In the genomic region with DNA sequence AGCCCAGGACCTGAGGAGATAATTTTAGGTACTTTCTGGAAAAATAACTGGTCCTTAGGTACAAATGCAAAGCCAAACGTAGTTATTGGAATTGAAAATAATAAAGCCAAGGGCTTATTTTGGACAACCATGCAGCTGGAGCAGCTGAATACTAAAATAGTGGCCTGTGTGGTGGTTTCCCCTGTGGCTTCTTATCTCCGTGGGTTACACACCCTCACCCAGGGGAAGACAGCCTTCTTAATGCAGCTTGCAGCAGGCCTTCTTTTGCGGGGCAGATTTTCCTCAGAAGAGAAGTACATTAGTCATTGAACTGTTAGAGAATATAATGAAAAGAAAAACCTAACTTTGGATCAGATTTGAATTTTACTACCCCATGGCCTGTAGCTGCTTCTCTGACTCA, we compare ENCODE assay signal across 16 cellular contexts.
DNase-seq lines count a peak whose midpoint lies in the region; ATAC-seq, FAIRE-seq and TF ChIP-seq lines count a peak whose summit lies in the region.
"Had no signal": no experiment of that assay in that cellular context is flagged by ENCODE, and none has a peak within 500 bp of the region (broad histone marks: within the 10 kb centered on the region; RNA-seq: fewer than 3 reads in every experiment).

No MANE protein-coding gene starts in this region.

- no peak overlapping the region for H3K4me3 Mint-ChIP-seq in activated naive CD4-positive, alpha-beta T cell treated with anti-CD3 and anti-CD28 coated beads, Interleukin-2, amount 10 ng/mL, durations not matched to agents 7 days and 5 days
- H3K4me3 Mint-ChIP-seq: CD8-positive, alpha-beta T cell; nephron progenitor cell had no signal

- peaks cover 3% of the 10 kb centered on the region for H3K27me3 Mint-ChIP-seq in activated naive CD4-positive, alpha-beta T cell treated with anti-CD3 and anti-CD28 coated beads, Interleukin-2, amount 10 ng/mL, durations not matched to agents 7 days and 5 days

- no peaks in the 10 kb centered on the region for H3K9me3 Mint-ChIP-seq in activated naive CD4-positive, alpha-beta T cell treated with anti-CD3 and anti-CD28 coated beads, Interleukin-2, amount 10 ng/mL, durations not matched to agents 7 days and 5 days
- H3K9me3 Mint-ChIP-seq: CD8-positive, alpha-beta T cell; nephron progenitor cell had no signal

- H3K27ac Mint-ChIP-seq in activated naive CD4-positive, alpha-beta T cell treated with anti-CD3 and anti-CD28 coated beads, Interleukin-2, amount 10 ng/mL, durations not matched to agents 7 days and 5 days, result no peak overlapping the region
- H3K27ac Mint-ChIP-seq: CD8-positive, alpha-beta T cell had no signal

- FAIRE-seq in RCC 7860 (lab: Jason Lieb, UNC), result peak; percentile 24
- FAIRE-seq: endometrium, TTC549 had no signal

- ATAC-seq in GM21529 (IDR thresholded peaks at IDR 0.05; ENCODE audit: unreplicated experiment) (peak; percentile 60), left ventricle myocardium superior (peak; percentile 54), GM21360 (IDR thresholded peaks at IDR 0.05; ENCODE audit: unreplicated experiment) (no peak)
- ATAC-seq: CD8-positive, alpha-beta T cell had no signal

- DNase-seq in GM13977 (ENCODE audit: low spot score) (peak; percentile 21), RCC 7860 (ENCODE audit: low spot score) (no peak), left ventricle myocardium superior (no peak), T-helper 1 cell (no peak), iPS-NIHi7 (ENCODE audit: extremely low spot score) (no peak)
- no peak for DNase-seq in activated naive CD4-positive, alpha-beta T cell treated with anti-CD3 and anti-CD28 coated beads, Interleukin-2, amount 10 ng/mL, durations not matched to agents 7 days and 5 days
- DNase-seq: activated T-cell treated with anti-CD3 and anti-CD28 coated beads for 4 hours; CD8-positive, alpha-beta T cell; NCI-H1105 treated with DMSO at 0.1 percent for 48 hours; NCI-H510A; nephron progenitor cell; thyroid gland had no signal

- intact Hi-C loops in left ventricle myocardium superior (cut with micrococcal nuclease), result no loop called here

- no peak for TF ChIP-seq CTCF in GM13977 (IDR thresholded peaks at IDR 0.05; ENCODE audit: extremely low read depth, insufficient read depth, missing control alignments)

- in situ Hi-C loops in GM13977 (cut with MboI; ENCODE audit: low pct_unique_long_range_greater_than_20kb, low sequenced_read_pairs, unreplicated experiment), result no loop called here

- no peaks in the 10 kb centered on the region for H3K36me3 Mint-ChIP-seq in activated naive CD4-positive, alpha-beta T cell treated with anti-CD3 and anti-CD28 coated beads, Interleukin-2, amount 10 ng/mL, durations not matched to agents 7 days and 5 days
- H3K36me3 Mint-ChIP-seq: CD8-positive, alpha-beta T cell had no signal

- H3K4me1 Mint-ChIP-seq in activated naive CD4-positive, alpha-beta T cell treated with anti-CD3 and anti-CD28 coated beads, Interleukin-2, amount 10 ng/mL, durations not matched to agents 7 days and 5 days, result peaks cover 16% of the 10 kb centered on the region

- CTCF ChIA-PET in activated naive CD4-positive, alpha-beta T cell treated with anti-CD3 and anti-CD28 coated beads, Interleukin-2, amount 10 ng/mL, durations not matched to agents 7 days and 5 days (lab: Charles Lee), result no interaction called here
